In the genomic region with DNA sequence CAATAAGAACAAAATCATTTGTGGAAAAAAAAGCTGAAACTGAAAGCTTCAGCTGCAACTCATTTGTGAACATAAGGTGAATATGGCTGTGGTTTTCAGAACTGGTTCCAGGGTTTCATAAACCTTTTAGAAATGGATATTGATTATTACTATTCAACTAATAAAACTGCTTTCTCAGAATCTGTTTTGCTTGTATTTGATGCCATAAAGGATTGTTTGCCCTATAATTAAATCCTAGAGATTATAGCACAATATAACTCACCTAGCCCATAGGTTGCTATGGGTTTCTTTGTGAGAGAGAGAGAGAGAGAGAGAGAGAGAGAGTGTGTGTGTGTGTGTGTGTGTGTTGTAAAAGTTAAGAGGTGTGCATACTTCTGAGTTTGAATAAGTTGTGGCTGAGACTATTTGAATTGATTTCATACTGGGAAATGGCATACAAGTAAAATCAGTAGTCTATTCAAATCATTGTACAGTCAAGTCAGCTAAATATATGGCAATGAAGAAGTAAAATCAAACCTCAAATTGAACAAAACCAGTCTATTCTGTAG, we compare ENCODE assay signal across 11 cellular contexts.
A peak's percentile ranks its signal among the peaks of the same experiment; 100 is the strongest.
DNase-seq lines count a peak whose midpoint lies in the region; ATAC-seq and TF ChIP-seq lines count a peak whose summit lies in the region.
"Had no signal": no experiment of that assay in that cellular context is flagged by ENCODE, and none has a peak within 500 bp of the region (broad histone marks: within the 10 kb centered on the region; RNA-seq: fewer than 3 reads in every experiment).

No MANE protein-coding gene starts in this region.

- H3K27ac Mint-ChIP-seq in nephron progenitor cell: no peak overlapping the region
- peak overlapping the region in 4 of 10 donors; percentile 7 to 37 (median 20) for H3K27ac Mint-ChIP-seq in naive thymus-derived CD8-positive, alpha-beta T cell

- 0 out of 2 replicates have a peak overlapping the region, but pooled peaks have one; percentile 0 for H3K4me3 ChIP-seq in MM.1S (ENCODE audit: low read length)
- H3K4me3 ChIP-seq: breast epithelium, HAP-1 had no signal

- DNase-seq in MM.1S (peak; percentile 68), nephron progenitor cell (no peak), Kasumi-1 (lab: John Stamatoyannopoulos, UW) (no peak), NCI-H774 (lab: John Stamatoyannopoulos, UW) (no peak)
- DNase-seq in naive thymus-derived CD8-positive, alpha-beta T cell: no peak
- DNase-seq: activated CD4-positive, alpha-beta T cell treated with anti-CD3 and anti-CD28 coated beads for 1 hour had no signal

- H3K36me3 ChIP-seq in MM.1S (replicated peaks; ENCODE audit: insufficient read depth, low read length): no peaks in the 10 kb centered on the region
- H3K36me3 ChIP-seq: breast epithelium, HAP-1 had no signal

- TF ChIP-seq CTCF in MM.1S (IDR thresholded peaks at IDR 0.05; ENCODE audit: low read length) (no peak), nephron progenitor cell (IDR thresholded peaks at IDR 0.05) (no peak)

- peak overlapping the region; percentile 27; the same call in 1 of the 2 replicates for H3K4me2 ChIP-seq in MM.1S (ENCODE audit: low read depth, low read length)

- no peaks in the 10 kb centered on the region for H3K27me3 ChIP-seq in MM.1S (replicated peaks; ENCODE audit: insufficient read depth, low read length)
- H3K27me3 ChIP-seq: breast epithelium had no signal

- POLR2A ChIA-PET in naive thymus-derived CD8-positive, alpha-beta T cell (lab: Charles Lee): no interaction called here

- H3K4me3 Mint-ChIP-seq in nephron progenitor cell: no peak overlapping the region
- H3K4me3 Mint-ChIP-seq in naive thymus-derived CD8-positive, alpha-beta T cell: no peak overlapping the region

- no peaks in the 10 kb centered on the region for H3K4me1 Mint-ChIP-seq in nephron progenitor cell
- H3K4me1 Mint-ChIP-seq in naive thymus-derived CD8-positive, alpha-beta T cell: peaks cover 5 to 32% (median 8%) of the 10 kb centered on the region in 4 donors

- no peaks in the 10 kb centered on the region for H3K36me3 Mint-ChIP-seq in nephron progenitor cell (ENCODE audit: low read depth)
- H3K36me3 Mint-ChIP-seq in naive thymus-derived CD8-positive, alpha-beta T cell: peaks cover 17 to 43% (median 24%) of the 10 kb centered on the region in 3 donors

- ATAC-seq in GM18508 (IDR thresholded peaks at IDR 0.05; ENCODE audit: insufficient read depth, unreplicated experiment): peak; percentile 59
- peak; percentile 54 for ATAC-seq in GM19397 (IDR thresholded peaks at IDR 0.05; ENCODE audit: unreplicated experiment)
- ATAC-seq in HG02885 (IDR thresholded peaks at IDR 0.05; ENCODE audit: poor library complexity, unreplicated experiment): peak; percentile 81
- ATAC-seq in naive thymus-derived CD8-positive, alpha-beta T cell: no peak

- H3K9me3 Mint-ChIP-seq in nephron progenitor cell: no peaks in the 10 kb centered on the region
- no peaks in the 10 kb centered on the region for H3K9me3 Mint-ChIP-seq in naive thymus-derived CD8-positive, alpha-beta T cell

- peaks cover 7% of the 10 kb centered on the region; the same call in 1 of the 2 replicates for H3F3A ChIP-seq in MM.1S (ENCODE audit: insufficient read depth, low read length)

- H3K4me1 ChIP-seq in MM.1S (ENCODE audit: low read length): peaks cover 8% of the 10 kb centered on the region
- H3K4me1 ChIP-seq: breast epithelium had no signal

- H4K20me1 ChIP-seq in MM.1S (ENCODE audit: insufficient read depth, low read length): no peaks in the 10 kb centered on the region

- H3K27me3 Mint-ChIP-seq in nephron progenitor cell (ENCODE audit: low read depth, poor library complexity): no peaks in the 10 kb centered on the region
- no peaks in the 10 kb centered on the region for H3K27me3 Mint-ChIP-seq in naive thymus-derived CD8-positive, alpha-beta T cell

- no peaks in the 10 kb centered on the region for H3K79me2 ChIP-seq in MM.1S (ENCODE audit: low read length)

- no peak overlapping the region for H3K27ac ChIP-seq in MM.1S (ENCODE audit: low read length)
- H3K27ac ChIP-seq: breast epithelium had no signal

- H3K9me2 ChIP-seq in MM.1S (replicated peaks; ENCODE audit: insufficient read depth, low read length): no peaks in the 10 kb centered on the region

- no peak overlapping the region for H3K9ac ChIP-seq in MM.1S (ENCODE audit: low read length)

- H3K9me3 ChIP-seq in MM.1S (replicated peaks; ENCODE audit: insufficient read depth, low read length): no peaks in the 10 kb centered on the region
- H3K9me3 ChIP-seq: breast epithelium, HAP-1 had no signal

- H2AFZ ChIP-seq in MM.1S (ENCODE audit: low read length): no peak overlapping the region

Comparison
In these comparisons a context has a peak if more than half of its experiments do, and no peak if none do; other contexts are left out.
1. ATAC-seq: peak in GM18508 (single experiment), GM19397 (single experiment) and HG02885 (single experiment); none in naive thymus-derived CD8-positive, alpha-beta T cell (0 of 2).